ENCODE assay signal across 30 cellular contexts in the genomic region with DNA sequence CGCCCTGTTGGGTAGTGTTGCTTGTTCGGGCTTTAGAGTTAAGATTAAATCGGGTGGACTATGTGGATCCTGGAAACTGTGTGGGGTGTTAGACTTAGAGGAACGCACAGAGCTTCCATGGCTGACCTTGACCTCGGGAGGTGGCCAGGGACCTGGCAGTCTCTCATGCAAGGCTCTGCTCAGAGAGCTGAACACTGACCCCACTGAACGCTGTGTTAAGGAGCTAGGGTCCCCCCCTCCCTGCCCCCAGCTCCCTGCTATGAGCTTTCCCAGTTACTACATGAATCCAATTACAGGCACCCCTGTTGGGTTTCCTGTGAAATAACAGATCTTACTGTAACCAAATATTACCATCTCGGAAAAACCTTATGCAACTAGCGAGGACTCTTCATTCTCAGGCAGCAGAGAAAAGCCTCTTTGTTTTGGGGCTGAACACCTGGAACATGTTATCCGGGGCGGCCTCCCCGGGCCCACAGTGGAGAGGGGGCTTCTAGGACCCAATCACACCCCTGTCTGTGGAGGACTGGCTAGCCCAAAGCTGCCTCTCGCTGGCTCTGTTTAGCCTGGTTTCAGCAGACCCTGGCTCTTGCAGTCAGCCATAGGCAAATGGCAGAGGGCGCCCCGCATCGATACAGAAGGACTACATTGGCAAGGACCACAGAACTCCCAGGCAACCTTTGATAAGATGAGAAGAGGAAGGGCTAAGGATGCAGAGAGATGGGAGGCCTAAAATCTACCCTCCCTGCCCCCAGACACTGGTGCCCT. TPM values are rescaled to one million over a fixed set of nuclear protein-coding genes. Genes with fewer than 3 reads are reported as not detected.
"Had no signal": no experiment of that assay in that cellular context is flagged by ENCODE, and none has a peak within 500 bp of the region (broad histone marks: within the 10 kb centered on the region; RNA-seq: fewer than 3 reads in every experiment).

No MANE protein-coding gene starts in this region.

- H3K4me2 ChIP-seq: hepatocyte had no signal

- H3K79me2 ChIP-seq: hepatocyte had no signal

- ATAC-seq: activated CD8-positive, alpha-beta T cell treated with anti-CD3 and anti-CD28 coated beads for 36 hours; effector memory CD8-positive, alpha-beta T cell; esophagus mucosa; pancreas; psoas muscle; stimulated activated naive CD8-positive, alpha-beta T cell treated with anti-CD3 and anti-CD28 coated beads, Interleukin-15, amount 100 ng/mL, for 72 hours; T-cell had no signal

- H3K27ac Mint-ChIP-seq: activated CD4-positive, alpha-beta T cell treated with anti-CD3 and anti-CD28 coated beads, Interleukin-2, amount 10 ng/mL, durations not matched to agents 7 days and 5 days; activated CD8-positive, alpha-beta T cell treated with anti-CD3 and anti-CD28 coated beads for 36 hours; activated naive CD4-positive, alpha-beta T cell treated with anti-CD3 and anti-CD28 coated beads, Interleukin-2, amount 50 U/mL, for 24 hours; effector memory CD8-positive, alpha-beta T cell; stimulated activated effector memory CD8-positive, alpha-beta T cell treated with anti-CD3 and anti-CD28 coated beads, Interleukin-12 subunit alpha, Interleukin-12 subunit beta, amount 100 ng/mL, for 72 hours; stimulated activated naive CD8-positive, alpha-beta T cell treated with anti-CD3 and anti-CD28 coated beads, Interleukin-15, amount 100 ng/mL, for 72 hours; T-cell; T-helper 2 cell treated with Interferon-gamma antibody and Interleukin-4, amounts not matched to agents 5 μg/mL and 100 μg/mL, for 36 hours had no signal

- H3K4me3 Mint-ChIP-seq: activated CD4-positive, alpha-beta T cell treated with anti-CD3 and anti-CD28 coated beads, Interleukin-2, amount 10 ng/mL, durations not matched to agents 7 days and 5 days; activated CD8-positive, alpha-beta T cell treated with anti-CD3 and anti-CD28 coated beads for 36 hours; activated naive CD4-positive, alpha-beta T cell treated with anti-CD3 and anti-CD28 coated beads, Interleukin-2, amount 50 U/mL, for 24 hours; effector memory CD8-positive, alpha-beta T cell; stimulated activated effector memory CD8-positive, alpha-beta T cell treated with anti-CD3 and anti-CD28 coated beads, Interleukin-12 subunit alpha, Interleukin-12 subunit beta, amount 100 ng/mL, for 72 hours; stimulated activated naive CD8-positive, alpha-beta T cell treated with anti-CD3 and anti-CD28 coated beads, Interleukin-15, amount 100 ng/mL, for 72 hours; T-cell; T-helper 2 cell treated with Interferon-gamma antibody and Interleukin-4, amounts not matched to agents 5 μg/mL and 100 μg/mL, for 36 hours had no signal

- H3K4me1 ChIP-seq: pancreas, psoas muscle, right atrium auricular region had no signal

- H3K36me3 ChIP-seq: ascending aorta, brain microvascular endothelial cell, neutrophil, pancreas, right atrium auricular region, vagina had no signal

- H3K9me3 Mint-ChIP-seq: activated CD4-positive, alpha-beta T cell treated with anti-CD3 and anti-CD28 coated beads, Interleukin-2, amount 10 ng/mL, durations not matched to agents 7 days and 5 days; activated CD8-positive, alpha-beta T cell treated with anti-CD3 and anti-CD28 coated beads for 36 hours; activated naive CD4-positive, alpha-beta T cell treated with anti-CD3 and anti-CD28 coated beads, Interleukin-2, amount 50 U/mL, for 24 hours; effector memory CD8-positive, alpha-beta T cell; stimulated activated effector memory CD8-positive, alpha-beta T cell treated with anti-CD3 and anti-CD28 coated beads, Interleukin-12 subunit alpha, Interleukin-12 subunit beta, amount 100 ng/mL, for 72 hours; stimulated activated naive CD8-positive, alpha-beta T cell treated with anti-CD3 and anti-CD28 coated beads, Interleukin-15, amount 100 ng/mL, for 72 hours; T-cell; T-helper 2 cell treated with Interferon-gamma antibody and Interleukin-4, amounts not matched to agents 5 μg/mL and 100 μg/mL, for 36 hours had no signal

- H3K27me3 ChIP-seq: ascending aorta, brain microvascular endothelial cell, hepatocyte, pancreas, right atrium auricular region, testis, vagina had no signal

- H3K9me3 ChIP-seq: ascending aorta, neutrophil, pancreas, psoas muscle, right atrium auricular region, testis, vagina had no signal

- H3K4me3 ChIP-seq: ascending aorta, hepatocyte, pancreas, psoas muscle, right atrium auricular region, skin epidermis, testis, vagina had no signal

- H3K4me1 Mint-ChIP-seq: stimulated activated effector memory CD8-positive, alpha-beta T cell treated with anti-CD3 and anti-CD28 coated beads, Interleukin-12 subunit alpha, Interleukin-12 subunit beta, amount 100 ng/mL, for 72 hours had no signal

- H3K36me3 Mint-ChIP-seq: activated naive CD4-positive, alpha-beta T cell treated with anti-CD3 and anti-CD28 coated beads, Interleukin-2, amount 50 U/mL, for 24 hours; stimulated activated effector memory CD8-positive, alpha-beta T cell treated with anti-CD3 and anti-CD28 coated beads, Interleukin-12 subunit alpha, Interleukin-12 subunit beta, amount 100 ng/mL, for 72 hours; T-cell had no signal

- H3K27ac ChIP-seq: ascending aorta, brain microvascular endothelial cell, hepatocyte, neutrophil, pancreas, psoas muscle, right atrium auricular region, skin epidermis, testis, vagina, VCaP had no signal

- DNase-seq: activated CD4-positive, alpha-beta T cell treated with anti-CD3 and anti-CD28 coated beads, Interleukin-2, amount 10 ng/mL, durations not matched to agents 7 days and 5 days; activated CD4-positive, CD25-positive, alpha-beta regulatory T cell treated with anti-CD3 and anti-CD28 coated beads, Interleukin-2, amount 50 U/mL, for 72 hours; activated CD8-positive, alpha-beta T cell treated with anti-CD3 and anti-CD28 coated beads for 36 hours; activated gamma-delta T cell treated with Interleukin-2 at 50 U/mL for 16 hours; activated T-cell treated with anti-CD3 and anti-CD28 coated beads, Interleukin-2, amount 50 U/mL, for 1 hour; brain microvascular endothelial cell; central memory CD4-positive, alpha-beta T cell; effector memory CD8-positive, alpha-beta T cell; foreskin melanocyte; pancreas; psoas muscle; stimulated activated CD4-positive, alpha-beta T cell treated with anti-CD3 and anti-CD28 coated beads, Interleukin-2, amount 100 ng/mL, for 24 hours; stimulated activated naive CD8-positive, alpha-beta T cell treated with anti-CD3 and anti-CD28 coated beads, Interleukin-15, amount 100 ng/mL, for 72 hours; T-cell; testis; trophoblast cell had no signal

- H2AFZ ChIP-seq: hepatocyte had no signal

- FAIRE-seq: colon, endothelial cell of umbilical vein, pancreas had no signal

RNA-seq across cellular contexts. Expression of a gene that starts 25.8 kb away (rescaled TPM):
- total RNA-seq: activated CD4-positive, alpha-beta T cell treated with anti-CD3 and anti-CD28 coated beads, Interleukin-2, amount 10 ng/mL, durations not matched to agents 7 days and 5 days; activated CD8-positive, alpha-beta T cell treated with anti-CD3 and anti-CD28 coated beads for 36 hours; myocyte had no signal
